ENCODE assay signal across 1 cellular context in the genomic region with DNA sequence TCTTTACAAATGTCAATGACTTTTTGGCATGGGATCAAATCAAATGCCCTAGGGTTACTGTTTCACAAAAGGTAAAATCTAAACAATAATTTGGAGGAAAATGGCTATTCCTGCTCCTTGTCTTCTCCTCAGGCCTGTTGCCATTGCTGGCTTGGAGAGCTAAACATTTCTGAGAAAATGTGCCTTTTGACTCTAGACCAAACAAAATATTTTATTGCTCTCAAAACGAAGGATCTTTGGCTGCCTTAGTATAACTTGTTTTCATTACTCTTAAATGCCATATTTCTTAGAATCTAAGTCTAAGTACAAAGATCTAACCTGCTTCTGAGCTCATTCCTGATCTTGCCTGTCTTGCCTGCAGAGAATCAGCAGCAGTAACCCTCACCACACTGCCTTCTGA.
TF ChIP-seq lines count a peak whose summit lies in the region.

No MANE protein-coding gene starts in this region.

TF ChIP-seq in IMR-90, 13 proteins besides CTCF, POLR2A, EP300 and RAD21 (continued from another document):
- TF ChIP-seq, protein P1, sequence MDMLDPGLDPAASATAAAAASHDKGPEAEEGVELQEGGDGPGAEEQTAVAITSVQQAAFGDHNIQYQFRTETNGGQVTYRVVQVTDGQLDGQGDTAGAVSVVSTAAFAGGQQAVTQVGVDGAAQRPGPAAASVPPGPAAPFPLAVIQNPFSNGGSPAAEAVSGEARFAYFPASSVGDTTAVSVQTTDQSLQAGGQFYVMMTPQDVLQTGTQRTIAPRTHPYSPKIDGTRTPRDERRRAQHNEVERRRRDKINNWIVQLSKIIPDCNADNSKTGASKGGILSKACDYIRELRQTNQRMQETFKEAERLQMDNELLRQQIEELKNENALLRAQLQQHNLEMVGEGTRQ (IDR thresholded peaks at IDR 0.05; ENCODE audit: low read depth, low read length), result no peak
